ENCODE assay signal across 33 cellular contexts in genomic region chrX:39823848-39824247, GRCh38.
DNase-seq lines count a peak whose midpoint lies in the region; FAIRE-seq and TF ChIP-seq lines count a peak whose summit lies in the region.
"Had no signal": no experiment of that assay in that cellular context is flagged by ENCODE, and none has a peak within 500 bp of the region (broad histone marks: within the 10 kb centered on the region; RNA-seq: fewer than 3 reads in every experiment).

No MANE protein-coding gene starts in this region.

- H3K27me3 Mint-ChIP-seq in neural progenitor cell (ENCODE audit: insufficient read depth, low read depth) = peaks cover 23% of the 10 kb centered on the region
- peaks cover 15 to 51% (median 36%) of the 10 kb centered on the region in 3 donors for H3K27me3 Mint-ChIP-seq in CD14-positive monocyte (ENCODE audit: low read depth in 3 of 3)

- no peak overlapping the region for H2AFZ ChIP-seq in neural progenitor cell (replicated peaks)

- peaks cover 22% of the 10 kb centered on the region for H3K4me1 Mint-ChIP-seq in neural progenitor cell
- H3K4me1 Mint-ChIP-seq in CD14-positive monocyte = peaks cover 9% of the 10 kb centered on the region

- no peaks in the 10 kb centered on the region for H3K36me3 ChIP-seq in neural progenitor cell
- H3K36me3 ChIP-seq: ascending aorta, colonic mucosa, left lung had no signal

- intact Hi-C loops in CD14-positive monocyte (cut with micrococcal nuclease) = loop anchor here in 1 of 2 donors (10.0 kb wide), 1 partner anchor 89 kb away; no protein-coding TSS in a partner anchor

- TF ChIP-seq CTCF in neural progenitor cell (IDR thresholded peaks at IDR 0.05) (no peak), CD14-positive monocyte (IDR thresholded peaks at IDR 0.05) (no peak)

- H3K9me3 ChIP-seq in neural progenitor cell (ENCODE audit: low read depth) = no peaks in the 10 kb centered on the region
- H3K9me3 ChIP-seq: colonic mucosa, left lung had no signal

- no peaks in the 10 kb centered on the region for H3K27me3 ChIP-seq in neural progenitor cell
- H3K27me3 ChIP-seq: ascending aorta had no signal

- H3K9ac ChIP-seq in neural progenitor cell = no peak overlapping the region

- H3K4me3 Mint-ChIP-seq in neural progenitor cell (peak overlapping the region; percentile 30), CD14-positive monocyte (no peak overlapping the region)
- H3K4me3 Mint-ChIP-seq: activated naive CD8-positive, alpha-beta T cell treated with anti-CD3 and anti-CD28 coated beads, Interleukin-2, amount 10 ng/mL, durations not matched to agents 7 days and 5 days; activated T-cell treated with anti-CD3 and anti-CD28 coated beads, Interleukin-2, amount 50 U/mL, for 24 hours; memory B cell had no signal

- no peak overlapping the region for H3K4me3 ChIP-seq in neural progenitor cell
- H3K4me3 ChIP-seq: ascending aorta, colonic mucosa, left lung, smooth muscle cell had no signal

- no peak overlapping the region for H3K27ac ChIP-seq in neural progenitor cell
- H3K27ac ChIP-seq: ascending aorta, colonic mucosa, epithelial cell of prostate, left lung had no signal

- TF ChIP-seq POLR2A in GM12892 (IDR thresholded peaks at IDR 0.05; ENCODE audit: low read depth, low read length) = no peak

- DNase-seq in NOMO-1 treated with DMSO at 0.1 percent for 48 hours (lab: John Stamatoyannopoulos, UW; ENCODE audit: unreplicated experiment) (peak; percentile 3), NOMO-1 treated with dmso at 0.1 percent for 144 hours (lab: John Stamatoyannopoulos, UW; ENCODE audit: unreplicated experiment) (no peak), GM12892 (ENCODE audit: insufficient read length) (no peak), UCSD-AML1 (lab: John Stamatoyannopoulos, UW; ENCODE audit: unreplicated experiment) (peak; percentile 28), neural progenitor cell (ENCODE audit: low spot score) (no peak), NCI-H187 (lab: John Stamatoyannopoulos, UW) (no peak), NCI-H510A (lab: John Stamatoyannopoulos, UW) (no peak), CD14-positive monocyte (ENCODE audit: low spot score) (no peak)
- DNase-seq: activated CD4-positive, alpha-beta T cell treated with anti-CD3 and anti-CD28 coated beads for 48 hours; activated gamma-delta T cell; activated naive CD8-positive, alpha-beta T cell treated with anti-CD3 and anti-CD28 coated beads, Interleukin-2, amount 10 ng/mL, durations not matched to agents 7 days and 5 days; activated T-cell treated with anti-CD3 and anti-CD28 coated beads, Interleukin-2, amount 50 U/mL, for 24 hours; CD8-positive, alpha-beta memory T cell; colonic mucosa; effector CD4-positive, alpha-beta T cell; EL; HCEC 1CT; left lung; NCI-H1105; NCI-H2029; NCI-H526 treated with DMSO at 0.1 percent for 48 hours; right cardiac atrium; SHP77 treated with DMSO at 0.1 percent for 48 hours; stimulated activated naive CD8-positive, alpha-beta T cell treated with anti-CD3 and anti-CD28 coated beads, Interleukin-15, Interleukin-2, amounts not matched to agents 100 U/mL and 50 U/mL, for 24 hours; T-helper 9 cell had no signal

- H3K4me1 ChIP-seq in neural progenitor cell = peaks cover 20% of the 10 kb centered on the region
- H3K4me1 ChIP-seq: ascending aorta, colonic mucosa had no signal

- H4K20me1 ChIP-seq in neural progenitor cell (ENCODE audit: low read depth) = no peaks in the 10 kb centered on the region

- H3K36me3 Mint-ChIP-seq in neural progenitor cell (no peaks in the 10 kb centered on the region), CD14-positive monocyte (no peaks in the 10 kb centered on the region)
- H3K36me3 Mint-ChIP-seq: IgD-negative memory B cell, memory B cell had no signal

- peaks cover 30% of the 10 kb centered on the region for H3F3A ChIP-seq in neural progenitor cell (ENCODE audit: low read depth)

- FAIRE-seq in GM12892 (lab: Jason Lieb, UNC) = peak; percentile 62
- FAIRE-seq: A204.1, islet of Langerhans, RCC 7860 had no signal

- no peak overlapping the region for H3K4me2 ChIP-seq in neural progenitor cell
- H3K4me2 ChIP-seq: smooth muscle cell had no signal

- peaks cover 14% of the 10 kb centered on the region for H3K79me2 ChIP-seq in neural progenitor cell (ENCODE audit: low read depth)

- no peak overlapping the region for H3K27ac Mint-ChIP-seq in neural progenitor cell
- peak overlapping the region in 1 of 7 donors; percentile 57 for H3K27ac Mint-ChIP-seq in CD14-positive monocyte
- H3K27ac Mint-ChIP-seq: activated naive CD8-positive, alpha-beta T cell treated with anti-CD3 and anti-CD28 coated beads, Interleukin-2, amount 10 ng/mL, durations not matched to agents 7 days and 5 days; activated T-cell treated with anti-CD3 and anti-CD28 coated beads, Interleukin-2, amount 50 U/mL, for 24 hours; memory B cell had no signal

- H3K9me3 Mint-ChIP-seq in neural progenitor cell (peaks cover 24% of the 10 kb centered on the region), CD14-positive monocyte (peaks cover 0 to 27% (median 10%) of the 10 kb centered on the region in 7 donors)
- H3K9me3 Mint-ChIP-seq: activated naive CD8-positive, alpha-beta T cell treated with anti-CD3 and anti-CD28 coated beads, Interleukin-2, amount 10 ng/mL, durations not matched to agents 7 days and 5 days; activated T-cell treated with anti-CD3 and anti-CD28 coated beads, Interleukin-2, amount 50 U/mL, for 24 hours had no signal

Comparison
In these comparisons a context has a peak if more than half of its experiments do, and no peak if none do; other contexts are left out.
1. DNase-seq: peak in NOMO-1 treated with DMSO at 0.1 percent for 48 hours (single experiment) and UCSD-AML1 (single experiment); none in NOMO-1 treated with dmso at 0.1 percent for 144 hours (single experiment), GM12892 (single experiment), neural progenitor cell (single experiment), NCI-H187 (0 of 2), NCI-H510A (single experiment) and CD14-positive monocyte (single experiment).